Comparison of ENCODE assay signal across 1 cellular context in genomic region chr18:74337155-74337911, GRCh38.
A peak's percentile ranks its signal among the peaks of the same experiment; 100 is the strongest.
TF ChIP-seq lines count a peak whose summit lies in the region.

No MANE protein-coding gene starts in this region.

TF ChIP-seq in K562, 482 proteins besides CTCF, POLR2A, EP300 and RAD21 (continued from another document):
- TF ChIP-seq HOXB6 (CRISPR knock-in tag; IDR thresholded peaks at IDR 0.05; ENCODE audit: borderline replicate concordance) (no peak), ARID1B (IDR thresholded peaks at IDR 0.05) (peak; percentile 82), TRIM28 (IDR thresholded peaks at IDR 0.05) (no peak), ZKSCAN1 (IDR thresholded peaks at IDR 0.05; ENCODE audit: low read depth, low read length) (no peak), ZNF639 (CRISPR knock-in tag; conservative IDR thresholded peaks at IDR 0.05 in 1 of 2, IDR thresholded peaks at IDR 0.05 in 1 of 2) (no peak), SMARCE1 (IDR thresholded peaks at IDR 0.05) (peak; percentile 51; the same call in 1 of the 2 replicates), NFRKB (IDR thresholded peaks at IDR 0.05; ENCODE audit: low read depth) (peak; percentile 41; the same call in 1 of the 2 replicates), CBFA2T2 (conservative IDR thresholded peaks at IDR 0.05) (peak; percentile 70), NFE2L1 (tag; IDR thresholded peaks at IDR 0.05; ENCODE audit: borderline replicate concordance, low read depth) (no peak), FOSL1 (tag; conservative IDR thresholded peaks at IDR 0.05) (no peak)
TF ChIP-seq in K562: peak in this region for 28.
